ENCODE assay signal across 13 cellular contexts in genomic region chr2:53403836-53404413, GRCh38.
DNase-seq lines count a peak whose midpoint lies in the region; ATAC-seq and FAIRE-seq lines count a peak whose summit lies in the region.
"Had no signal": no experiment of that assay in that cellular context is flagged by ENCODE, and none has a peak within 500 bp of the region (broad histone marks: within the 10 kb centered on the region; RNA-seq: fewer than 3 reads in every experiment).

No MANE protein-coding gene starts in this region.

- H3K36me3 Mint-ChIP-seq in activated CD8-positive, alpha-beta memory T cell treated with anti-CD3 and anti-CD28 coated beads, Interleukin-2, amount 10 ng/mL, durations not matched to agents 7 days and 5 days = no peaks in the 10 kb centered on the region
- H3K36me3 Mint-ChIP-seq: memory B cell had no signal

- H3K9me3 Mint-ChIP-seq in activated CD8-positive, alpha-beta memory T cell treated with anti-CD3 and anti-CD28 coated beads, Interleukin-2, amount 10 ng/mL, durations not matched to agents 7 days and 5 days (ENCODE audit: low read depth) = peaks cover 3% of the 10 kb centered on the region

- H3K4me3 Mint-ChIP-seq in activated CD8-positive, alpha-beta memory T cell treated with anti-CD3 and anti-CD28 coated beads, Interleukin-2, amount 10 ng/mL, durations not matched to agents 7 days and 5 days = no peak overlapping the region
- H3K4me3 Mint-ChIP-seq: memory B cell had no signal

- CTCF ChIA-PET in activated CD8-positive, alpha-beta memory T cell treated with anti-CD3 and anti-CD28 coated beads, Interleukin-2, amount 10 ng/mL, durations not matched to agents 7 days and 5 days (lab: Charles Lee) = interaction anchor here (0.6 kb wide), 1 partner anchor 25 kb away, joined by 3 read pairs; no protein-coding TSS in a partner anchor

- no peak overlapping the region for H3K27ac Mint-ChIP-seq in activated CD8-positive, alpha-beta memory T cell treated with anti-CD3 and anti-CD28 coated beads, Interleukin-2, amount 10 ng/mL, durations not matched to agents 7 days and 5 days
- H3K27ac Mint-ChIP-seq: memory B cell had no signal

- peak; percentile 74 for DNase-seq in RCC 7860 (ENCODE audit: low spot score)
- DNase-seq in foreskin melanocyte = peak; percentile 22
- no peak for DNase-seq in NCI-H1694 (lab: John Stamatoyannopoulos, UW)
- no peak for DNase-seq in T1000 (lab: John Stamatoyannopoulos, UW)
- DNase-seq in activated CD8-positive, alpha-beta memory T cell treated with anti-CD3 and anti-CD28 coated beads, Interleukin-2, amount 10 ng/mL, durations not matched to agents 7 days and 5 days = no peak
- DNase-seq: DND-41; GOT3; NCI-H1092 treated with DMSO at 0.1 percent for 48 hours; stimulated activated CD4-positive, alpha-beta T cell treated with anti-CD3 and anti-CD28 coated beads, Interleukin-4, amount 100 ng/mL, for 1 hour had no signal

- peak; percentile 96 for FAIRE-seq in RCC 7860 (lab: Jason Lieb, UNC)

- ATAC-seq in GM18502 (IDR thresholded peaks at IDR 0.05; ENCODE audit: poor library complexity, unreplicated experiment) = peak; percentile 81
- ATAC-seq in HG02678 (IDR thresholded peaks at IDR 0.05; ENCODE audit: unreplicated experiment) = peak; percentile 54
- ATAC-seq in HG03039 (IDR thresholded peaks at IDR 0.05; ENCODE audit: unreplicated experiment) = no peak
- ATAC-seq in activated CD8-positive, alpha-beta memory T cell treated with anti-CD3 and anti-CD28 coated beads, Interleukin-2, amount 10 ng/mL, durations not matched to agents 7 days and 5 days = no peak

- H3K4me1 Mint-ChIP-seq in activated CD8-positive, alpha-beta memory T cell treated with anti-CD3 and anti-CD28 coated beads, Interleukin-2, amount 10 ng/mL, durations not matched to agents 7 days and 5 days = no peaks in the 10 kb centered on the region
- H3K4me1 Mint-ChIP-seq: memory B cell had no signal

- no peaks in the 10 kb centered on the region for H3K27me3 Mint-ChIP-seq in activated CD8-positive, alpha-beta memory T cell treated with anti-CD3 and anti-CD28 coated beads, Interleukin-2, amount 10 ng/mL, durations not matched to agents 7 days and 5 days
- H3K27me3 Mint-ChIP-seq: memory B cell had no signal

Comparison
In these comparisons a context has a peak if more than half of its experiments do, and no peak if none do; other contexts are left out.
1. ATAC-seq: peak in GM18502 (single experiment) and HG02678 (single experiment); none in HG03039 (single experiment) and activated CD8-positive, alpha-beta memory T cell treated with anti-CD3 and anti-CD28 coated beads, Interleukin-2, amount 10 ng/mL, durations not matched to agents 7 days and 5 days (single experiment).
2. DNase-seq: peak in RCC 7860 (single experiment) and foreskin melanocyte (single experiment); none in NCI-H1694 (single experiment), T1000 (single experiment) and activated CD8-positive, alpha-beta memory T cell treated with anti-CD3 and anti-CD28 coated beads, Interleukin-2, amount 10 ng/mL, durations not matched to agents 7 days and 5 days (single experiment).